7 cellular contexts compared by ENCODE assay signal in genomic region chr15:41417812-41418211, GRCh38. TPM values are rescaled to one million over a fixed set of nuclear protein-coding genes. Genes with fewer than 3 reads are reported as not detected.
DNase-seq lines count a peak whose midpoint lies in the region; ATAC-seq, FAIRE-seq and TF ChIP-seq lines count a peak whose summit lies in the region.

No MANE protein-coding gene starts in this region.

- peak overlapping the region; percentile 94 for H3K9ac ChIP-seq in PC-3 (ENCODE audit: low read length)

- DNase-seq in PC-3 (no peak), epithelial cell of proximal tubule (ENCODE audit: low read depth) (no peak), pancreas (no peak), cerebellar nuclear complex (lab: John Stamatoyannopoulos, UW) (no peak)

- H3K9me2 ChIP-seq in PC-3 (replicated peaks; ENCODE audit: low read length), result no peaks in the 10 kb centered on the region

- POLR2A ChIA-PET in PC-3 (lab: Charles Lee; ENCODE audit: unreplicated experiment), result no interaction called here

- H2AFZ ChIP-seq in PC-3 (ENCODE audit: low read length), result no peak overlapping the region; the same call in 1 of the 2 replicates

- CTCF ChIA-PET in PC-3 (lab: Charles Lee), result interaction anchor here (0.7 kb wide), 1 partner anchor 21 kb away, joined by 3 read pairs; no protein-coding TSS in a partner anchor

- H3K36me3 ChIP-seq in PC-3 (ENCODE audit: low read depth, low read length), result no peaks in the 10 kb centered on the region
- H3K36me3 ChIP-seq in pancreas, result no peaks in the 10 kb centered on the region

- intact Hi-C loops in PC-3 (cut with micrococcal nuclease), result no loop called here
- intact Hi-C loops in pancreas (cut with DNase I), result no loop called here

- H3K27me3 ChIP-seq in PC-3 (ENCODE audit: low read length) (no peaks in the 10 kb centered on the region), pancreas (no peaks in the 10 kb centered on the region)

- no peaks in the 10 kb centered on the region for H3F3A ChIP-seq in PC-3 (ENCODE audit: low read length, unreplicated experiment)

- H3K4me3 ChIP-seq in PC-3 (ENCODE audit: low read length), result peak overlapping the region; percentile 91
- peak overlapping the region; percentile 74 for H3K4me3 ChIP-seq in epithelial cell of proximal tubule (ENCODE audit: low read depth, low read length)
- peak overlapping the region; percentile 93 to 100 (median 98) for H3K4me3 ChIP-seq in pancreas

- H3K4me1 ChIP-seq in PC-3 (ENCODE audit: insufficient read depth, low read length) (peaks cover 19% of the 10 kb centered on the region), pancreas (peaks cover 6 to 27% (median 17%) of the 10 kb centered on the region in 3 donors)

- no peak for TF ChIP-seq CTCF in PC-3 (conservative IDR thresholded peaks at IDR 0.05; ENCODE audit: low read depth, low read length)
- TF ChIP-seq CTCF in epithelial cell of proximal tubule (conservative IDR thresholded peaks at IDR 0.05; ENCODE audit: low read depth, low read length), result no peak
- TF ChIP-seq CTCF in pancreas (IDR thresholded peaks at IDR 0.05), result no peak

- BruUV-seq in PC-3 (replicated peaks; lab: Mats Ljungman, UMichigan), result TSS peak; percentile 45

- 9 to 10% methylated on average over 6 of the region's 6 CpGs for WGBS in pancreas, 2 donors

- peaks cover 24% of the 10 kb centered on the region for H4K20me1 ChIP-seq in PC-3 (ENCODE audit: low read length)

- peaks cover 72% of the 10 kb centered on the region for H3K79me2 ChIP-seq in PC-3 (ENCODE audit: low read length)

- peak; percentile 10 for ATAC-seq in GM19438 (IDR thresholded peaks at IDR 0.05; ENCODE audit: low read depth, unreplicated experiment)
- peak; percentile 7 for ATAC-seq in PC-3
- ATAC-seq in pancreas, result no peak
- no peak for ATAC-seq in HG03095 (IDR thresholded peaks at IDR 0.05; ENCODE audit: unreplicated experiment)
- no peak for ATAC-seq in HG02938 (IDR thresholded peaks at IDR 0.05; ENCODE audit: unreplicated experiment)

- H3K9me3 ChIP-seq in PC-3 (ENCODE audit: low read length), result no peaks in the 10 kb centered on the region
- H3K9me3 ChIP-seq in pancreas, result no peaks in the 10 kb centered on the region

- H3K4me2 ChIP-seq in PC-3 (ENCODE audit: low read length), result peak overlapping the region; percentile 96

- no peak overlapping the region for H3K27ac ChIP-seq in PC-3 (ENCODE audit: low read length)
- peak overlapping the region in 1 of 4 donors; percentile 77 for H3K27ac ChIP-seq in pancreas

- FAIRE-seq in pancreas (lab: Jason Lieb, UNC), result no peak

RNA-seq across cellular contexts. Expression of gene RTF1, which starts 0.9 kb away (rescaled TPM):
- total RNA-seq in PC-3 (2014; rRNA removed) (20.2 and 25.9 TPM in 2 replicates), epithelial cell of proximal tubule (22.1 and 23.5 TPM in 2 replicates), pancreas (10 to 100 TPM in 3 of 6 donors, 1 to 10 TPM in 3; 9.0 to 16.1 (median 10.3) TPM)
- 10 to 100 TPM in 1 of 2 donors, 1 to 10 TPM in 1; 7.9 to 17.3 TPM for polyA plus RNA-seq in pancreas

RNA-seq across cellular contexts. Expression of gene NDUFAF1, which starts 15.5 kb away (rescaled TPM):
- total RNA-seq in PC-3 (2014; rRNA removed), result 22.4 and 47.2 TPM in 2 replicates
- total RNA-seq in epithelial cell of proximal tubule, result 17.6 and 21.0 TPM in 2 replicates
- total RNA-seq in pancreas, result 1 to 10 TPM; 4.6 to 9.8 (median 7.3) TPM
- 1 to 10 TPM; 5.1 to 9.1 TPM for polyA plus RNA-seq in pancreas

Comparison
In these comparisons a context has a peak if more than half of its experiments do, and no peak if none do; other contexts are left out.
1. ATAC-seq: peak in GM19438 (single experiment) and PC-3 (single experiment); none in pancreas (0 of 4), HG03095 (single experiment) and HG02938 (single experiment).
2. Peak in every context shown above with its lines, with median percentiles within 50 percentile points of each other: H3K4me3 ChIP-seq.